Comparison of ENCODE assay signal across 1 cellular context in the genomic region with DNA sequence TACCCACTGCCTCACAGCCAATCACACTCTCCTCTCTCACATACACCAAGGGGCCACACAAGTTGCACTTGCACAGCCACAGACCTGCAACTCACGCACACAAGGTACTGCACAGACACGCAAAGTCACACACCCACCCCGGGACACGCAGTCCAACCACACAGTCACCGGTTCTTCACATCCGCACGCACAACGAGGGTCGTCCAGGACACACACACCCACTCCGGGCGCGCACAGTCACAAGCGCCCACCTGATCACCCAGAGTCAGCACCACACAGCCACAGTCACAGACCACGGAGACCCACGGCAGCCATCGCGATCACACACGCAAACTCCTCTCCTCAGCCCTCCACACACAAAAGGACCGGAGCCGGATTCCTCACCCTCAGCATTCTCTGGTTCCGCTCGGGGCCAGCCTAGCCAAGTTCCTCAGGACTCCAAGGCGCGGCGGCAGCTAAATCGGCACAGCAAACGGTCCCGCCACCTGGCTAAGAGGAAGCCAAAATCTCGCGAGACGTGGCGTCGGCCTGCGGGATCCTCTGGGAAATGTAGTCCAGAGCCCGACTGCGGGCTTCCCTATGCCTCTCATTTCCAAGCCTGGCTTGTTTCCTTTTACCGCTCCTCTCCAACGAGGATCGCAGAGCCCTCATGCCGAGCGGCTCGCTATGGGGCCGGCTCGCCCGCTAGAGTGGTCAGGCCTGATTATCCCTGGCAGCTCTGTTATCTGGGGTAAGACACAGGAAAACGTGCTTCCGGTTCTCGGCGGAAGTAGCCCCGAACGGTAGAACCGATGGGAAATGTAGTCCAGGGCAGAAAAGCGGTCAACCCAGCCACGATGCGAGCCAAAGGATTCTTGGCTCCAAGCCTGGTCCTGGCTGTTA.
TF ChIP-seq lines count a peak whose summit lies in the region.

Gene ZNF850, minus strand, starts transcription at position 467 of the 882 bp plus-strand sequence. CDS start 10,201 bp downstream, outside the sequence.

TF ChIP-seq in HepG2, 621 proteins besides CTCF, POLR2A, EP300 and RAD21 (continued from another document and continues in another):
- TF ChIP-seq ZNF331 (CRISPR knock-in tag; IDR thresholded peaks at IDR 0.05) (peak; percentile 52; the same call in 1 of the 2 replicates), ZNF549 (CRISPR knock-in tag; IDR thresholded peaks at IDR 0.05) (no peak), GMEB1 (CRISPR knock-in tag; IDR thresholded peaks at IDR 0.05; ENCODE audit: borderline replicate concordance) (peak; percentile 74; the same call in 1 of the 2 replicates), MAFF (IDR thresholded peaks at IDR 0.05; ENCODE audit: low read depth, low read length) (no peak), ATF6 (CRISPR knock-in tag; conservative IDR thresholded peaks at IDR 0.05) (no peak), SIN3A (IDR thresholded peaks at IDR 0.05; ENCODE audit: borderline replicate concordance, low read depth, low read length) (peak; percentile 88; the same call in 1 of the 2 replicates), ZNF598 (CRISPR knock-in tag; IDR thresholded peaks at IDR 0.05; ENCODE audit: borderline replicate concordance) (0 out of 2 replicates have a peak, but pooled peaks have one; percentile 70), GABPA (IDR thresholded peaks at IDR 0.05; ENCODE audit: low read depth, low read length) (peak; percentile 79), GABPA (CRISPR knock-in tag; IDR thresholded peaks at IDR 0.05; ENCODE audit: low read depth) (peak; percentile 97), BORCS8-MEF2B (CRISPR knock-in tag; IDR thresholded peaks at IDR 0.05) (no peak), ZC3H13 (CRISPR knock-in tag; IDR thresholded peaks at IDR 0.05) (peak; percentile 61; the same call in 1 of the 2 replicates), ZNF124 (CRISPR knock-in tag; IDR thresholded peaks at IDR 0.05) (peak; percentile 56; the same call in 1 of the 2 replicates), NFE2L2 (IDR thresholded peaks at IDR 0.05; ENCODE audit: low read length) (no peak), ZNF263 (CRISPR knock-in tag; IDR thresholded peaks at IDR 0.05) (no peak), ZNF501 (CRISPR knock-in tag; IDR thresholded peaks at IDR 0.05) (peak; percentile 92), RELA (CRISPR knock-in tag; IDR thresholded peaks at IDR 0.05) (0 out of 2 replicates have a peak, but pooled peaks have one; percentile 21), NFE2 (CRISPR knock-in tag; IDR thresholded peaks at IDR 0.05) (no peak), ZNF543 (CRISPR knock-in tag; IDR thresholded peaks at IDR 0.05) (peak; percentile 49; the same call in 1 of the 2 replicates), ZNF709 (CRISPR knock-in tag; IDR thresholded peaks at IDR 0.05) (peak; percentile 53; the same call in 1 of the 2 replicates), ZNF224 (CRISPR knock-in tag; IDR thresholded peaks at IDR 0.05) (peak; percentile 56; the same call in 1 of the 2 replicates), CREB1 (IDR thresholded peaks at IDR 0.05) (peak; percentile 35; the same call in 1 of the 2 replicates), CREB1 (CRISPR knock-in tag; IDR thresholded peaks at IDR 0.05) (peak; percentile 89), CAMTA2 (CRISPR knock-in tag; IDR thresholded peaks at IDR 0.05; ENCODE audit: borderline replicate concordance) (0 out of 2 replicates have a peak, but pooled peaks have one; percentile 22), TBX2 (CRISPR knock-in tag; IDR thresholded peaks at IDR 0.05; ENCODE audit: borderline replicate concordance) (0 out of 2 replicates have a peak, but pooled peaks have one; percentile 10), ZFP36 (IDR thresholded peaks at IDR 0.05; ENCODE audit: borderline replicate concordance, low read depth, low read length, partially characterized antibody) (no peak), HNRNPLL (IDR thresholded peaks at IDR 0.05; ENCODE audit: low read depth, low read length, poor library complexity, severe bottlenecking) (peak; percentile 52), XRCC5 (optimal IDR thresholded peaks at IDR 0.05; ENCODE audit: low read length) (no peak), SP140L (CRISPR knock-in tag; IDR thresholded peaks at IDR 0.05; ENCODE audit: borderline replicate concordance) (no peak), ZNF546 (CRISPR knock-in tag; conservative IDR thresholded peaks at IDR 0.05) (0 out of 2 replicates have a peak, but pooled peaks have one; percentile 58), HDAC1 (CRISPR knock-in tag; IDR thresholded peaks at IDR 0.05) (peak; percentile 88), TGIF2 (CRISPR knock-in tag; IDR thresholded peaks at IDR 0.05) (peak; percentile 37; the same call in 1 of the 2 replicates), CENPX (CRISPR knock-in tag; IDR thresholded peaks at IDR 0.05) (no peak), ZNF335 (CRISPR knock-in tag; IDR thresholded peaks at IDR 0.05) (peak; percentile 68; the same call in 1 of the 2 replicates), HDAC2 (CRISPR knock-in tag; IDR thresholded peaks at IDR 0.05) (peak; percentile 41; the same call in 1 of the 2 replicates), ZNF776 (CRISPR knock-in tag; IDR thresholded peaks at IDR 0.05) (0 out of 2 replicates have a peak, but pooled peaks have one; percentile 70), ELF1 (CRISPR knock-in tag; IDR thresholded peaks at IDR 0.05) (peak; percentile 74), ATF1 (CRISPR knock-in tag; IDR thresholded peaks at IDR 0.05) (peak; percentile 87), MXI1 (IDR thresholded peaks at IDR 0.05; ENCODE audit: borderline replicate concordance, low read depth, low read length) (peak; percentile 40; the same call in 1 of the 3 replicates), HCFC1 (IDR thresholded peaks at IDR 0.05; ENCODE audit: low read depth, low read length) (peak; percentile 85), KLF11 (CRISPR knock-in tag; IDR thresholded peaks at IDR 0.05) (0 out of 2 replicates have a peak, but pooled peaks have one; percentile 48)
- TF ChIP-seq, protein P1, sequence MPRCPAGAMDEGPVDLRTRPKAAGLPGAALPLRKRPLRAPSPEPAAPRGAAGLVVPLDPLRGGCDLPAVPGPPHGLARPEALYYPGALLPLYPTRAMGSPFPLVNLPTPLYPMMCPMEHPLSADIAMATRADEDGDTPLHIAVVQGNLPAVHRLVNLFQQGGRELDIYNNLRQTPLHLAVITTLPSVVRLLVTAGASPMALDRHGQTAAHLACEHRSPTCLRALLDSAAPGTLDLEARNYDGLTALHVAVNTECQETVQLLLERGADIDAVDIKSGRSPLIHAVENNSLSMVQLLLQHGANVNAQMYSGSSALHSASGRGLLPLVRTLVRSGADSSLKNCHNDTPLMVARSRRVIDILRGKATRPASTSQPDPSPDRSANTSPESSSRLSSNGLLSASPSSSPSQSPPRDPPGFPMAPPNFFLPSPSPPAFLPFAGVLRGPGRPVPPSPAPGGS (CRISPR knock-in tag; IDR thresholded peaks at IDR 0.05) = 0 out of 2 replicates have a peak, but pooled peaks have one; percentile 15
- TF ChIP-seq, protein P2, sequence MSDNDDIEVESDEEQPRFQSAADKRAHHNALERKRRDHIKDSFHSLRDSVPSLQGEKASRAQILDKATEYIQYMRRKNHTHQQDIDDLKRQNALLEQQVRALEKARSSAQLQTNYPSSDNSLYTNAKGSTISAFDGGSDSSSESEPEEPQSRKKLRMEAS (IDR thresholded peaks at IDR 0.05) = peak; percentile 78
- TF ChIP-seq, protein P3, sequence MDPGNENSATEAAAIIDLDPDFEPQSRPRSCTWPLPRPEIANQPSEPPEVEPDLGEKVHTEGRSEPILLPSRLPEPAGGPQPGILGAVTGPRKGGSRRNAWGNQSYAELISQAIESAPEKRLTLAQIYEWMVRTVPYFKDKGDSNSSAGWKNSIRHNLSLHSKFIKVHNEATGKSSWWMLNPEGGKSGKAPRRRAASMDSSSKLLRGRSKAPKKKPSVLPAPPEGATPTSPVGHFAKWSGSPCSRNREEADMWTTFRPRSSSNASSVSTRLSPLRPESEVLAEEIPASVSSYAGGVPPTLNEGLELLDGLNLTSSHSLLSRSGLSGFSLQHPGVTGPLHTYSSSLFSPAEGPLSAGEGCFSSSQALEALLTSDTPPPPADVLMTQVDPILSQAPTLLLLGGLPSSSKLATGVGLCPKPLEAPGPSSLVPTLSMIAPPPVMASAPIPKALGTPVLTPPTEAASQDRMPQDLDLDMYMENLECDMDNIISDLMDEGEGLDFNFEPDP (CRISPR knock-in tag; conservative IDR thresholded peaks at IDR 0.05) = 0 out of 2 replicates have a peak, but pooled peaks have one; percentile 43
- TF ChIP-seq, protein P4, sequence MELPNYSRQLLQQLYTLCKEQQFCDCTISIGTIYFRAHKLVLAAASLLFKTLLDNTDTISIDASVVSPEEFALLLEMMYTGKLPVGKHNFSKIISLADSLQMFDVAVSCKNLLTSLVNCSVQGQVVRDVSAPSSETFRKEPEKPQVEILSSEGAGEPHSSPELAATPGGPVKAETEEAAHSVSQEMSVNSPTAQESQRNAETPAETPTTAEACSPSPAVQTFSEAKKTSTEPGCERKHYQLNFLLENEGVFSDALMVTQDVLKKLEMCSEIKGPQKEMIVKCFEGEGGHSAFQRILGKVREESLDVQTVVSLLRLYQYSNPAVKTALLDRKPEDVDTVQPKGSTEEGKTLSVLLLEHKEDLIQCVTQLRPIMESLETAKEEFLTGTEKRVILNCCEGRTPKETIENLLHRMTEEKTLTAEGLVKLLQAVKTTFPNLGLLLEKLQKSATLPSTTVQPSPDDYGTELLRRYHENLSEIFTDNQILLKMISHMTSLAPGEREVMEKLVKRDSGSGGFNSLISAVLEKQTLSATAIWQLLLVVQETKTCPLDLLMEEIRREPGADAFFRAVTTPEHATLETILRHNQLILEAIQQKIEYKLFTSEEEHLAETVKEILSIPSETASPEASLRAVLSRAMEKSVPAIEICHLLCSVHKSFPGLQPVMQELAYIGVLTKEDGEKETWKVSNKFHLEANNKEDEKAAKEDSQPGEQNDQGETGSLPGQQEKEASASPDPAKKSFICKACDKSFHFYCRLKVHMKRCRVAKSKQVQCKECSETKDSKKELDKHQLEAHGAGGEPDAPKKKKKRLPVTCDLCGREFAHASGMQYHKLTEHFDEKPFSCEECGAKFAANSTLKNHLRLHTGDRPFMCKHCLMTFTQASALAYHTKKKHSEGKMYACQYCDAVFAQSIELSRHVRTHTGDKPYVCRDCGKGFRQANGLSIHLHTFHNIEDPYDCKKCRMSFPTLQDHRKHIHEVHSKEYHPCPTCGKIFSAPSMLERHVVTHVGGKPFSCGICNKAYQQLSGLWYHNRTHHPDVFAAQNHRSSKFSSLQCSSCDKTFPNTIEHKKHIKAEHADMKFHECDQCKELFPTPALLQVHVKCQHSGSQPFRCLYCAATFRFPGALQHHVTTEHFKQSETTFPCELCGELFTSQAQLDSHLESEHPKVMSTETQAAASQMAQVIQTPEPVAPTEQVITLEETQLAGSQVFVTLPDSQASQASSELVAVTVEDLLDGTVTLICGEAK (IDR thresholded peaks at IDR 0.05) = peak; percentile 71
- TF ChIP-seq, protein P4 (CRISPR knock-in tag; IDR thresholded peaks at IDR 0.05) = no peak; the same call in 1 of the 2 replicates
- TF ChIP-seq, protein P5, sequence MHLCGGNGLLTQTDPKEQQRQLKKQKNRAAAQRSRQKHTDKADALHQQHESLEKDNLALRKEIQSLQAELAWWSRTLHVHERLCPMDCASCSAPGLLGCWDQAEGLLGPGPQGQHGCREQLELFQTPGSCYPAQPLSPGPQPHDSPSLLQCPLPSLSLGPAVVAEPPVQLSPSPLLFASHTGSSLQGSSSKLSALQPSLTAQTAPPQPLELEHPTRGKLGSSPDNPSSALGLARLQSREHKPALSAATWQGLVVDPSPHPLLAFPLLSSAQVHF (CRISPR knock-in tag; IDR thresholded peaks at IDR 0.05) = 0 out of 2 replicates have a peak, but pooled peaks have one; percentile 28
